ENCODE assay signal across 26 cellular contexts in the genomic region with DNA sequence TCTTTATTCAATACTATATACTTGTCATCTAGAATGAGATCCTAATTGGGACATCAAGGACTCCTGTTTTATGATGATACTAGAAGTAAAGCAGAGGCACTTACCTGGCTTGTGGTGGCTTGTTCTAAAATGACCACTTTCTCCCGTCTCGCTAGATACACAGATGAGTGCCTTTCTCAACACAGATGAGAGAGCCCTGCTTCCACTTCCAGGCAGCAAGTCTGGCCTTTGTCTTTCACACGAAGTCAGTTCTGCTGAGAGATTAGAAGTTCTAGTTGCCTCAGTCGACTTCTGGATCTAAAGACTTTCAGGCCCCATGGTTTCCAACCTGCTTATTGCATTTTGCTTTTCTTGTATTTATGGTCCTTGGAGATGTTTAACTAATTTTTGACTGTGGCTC.
"Had no signal": no experiment of that assay in that cellular context is flagged by ENCODE, and none has a peak within 500 bp of the region (broad histone marks: within the 10 kb centered on the region; RNA-seq: fewer than 3 reads in every experiment).

No MANE protein-coding gene starts in this region.

- H3K4me1 Mint-ChIP-seq: activated CD4-positive, alpha-beta T cell treated with anti-CD3 and anti-CD28 coated beads, Interleukin-2, amount 10 ng/mL, durations not matched to agents 24 days and 14 days; activated CD8-positive, alpha-beta memory T cell treated with anti-CD3 and anti-CD28 coated beads, Interleukin-2, amount 10 ng/mL, durations not matched to agents 7 days and 5 days; T-helper 17 cell; WTC11 had no signal

- H3K36me3 Mint-ChIP-seq: activated CD8-positive, alpha-beta memory T cell treated with anti-CD3 and anti-CD28 coated beads, Interleukin-2, amount 10 ng/mL, durations not matched to agents 7 days and 5 days; activated naive CD8-positive, alpha-beta T cell; brain; WTC11 had no signal

- H3K9me3 ChIP-seq: MG63 had no signal

- DNase-seq: activated CD4-positive, alpha-beta T cell treated with anti-CD3 and anti-CD28 coated beads, Interleukin-2, amount 10 ng/mL, durations not matched to agents 24 days and 14 days; activated CD4-positive, alpha-beta T cell treated with anti-CD3 and anti-CD28 coated beads, Interleukin-2, amount 50 U/mL, for 48 hours; activated CD4-positive, CD25-positive, alpha-beta regulatory T cell treated with anti-CD3 and anti-CD28 coated beads, Interleukin-2, amount 50 U/mL, for 72 hours; activated CD8-positive, alpha-beta memory T cell treated with anti-CD3 and anti-CD28 coated beads, Interleukin-2, amount 10 ng/mL, durations not matched to agents 7 days and 5 days; activated effector memory CD4-positive, alpha-beta T cell treated with Interleukin-2 at 50 U/mL for 16 hours; activated naive CD4-positive, alpha-beta T cell treated with anti-CD3 and anti-CD28 coated beads for 36 hours; activated T-cell treated with anti-CD3 and anti-CD28 coated beads, Interleukin-2, amount 50 U/mL, for 24 hours; amygdala; MG63; MV-4-11; NCI-H1092 treated with DMSO at 0.1 percent for 48 hours; NCI-H1417 treated with DMSO at 0.1 percent for 48 hours; NCI-H1694; NCI-H2081; NCI-H2171; NCI-H345; NCI-H510A; NCI-H69; NK-92 treated with Interleukin-12 subunit alpha and Interleukin-12 subunit beta, amount 100 ng/mL, for 24 hours; SIG-M5; T-helper 17 cell; T-helper 9 cell had no signal

- H3K4me3 Mint-ChIP-seq: activated CD4-positive, alpha-beta T cell treated with anti-CD3 and anti-CD28 coated beads, Interleukin-2, amount 10 ng/mL, durations not matched to agents 24 days and 14 days; activated CD8-positive, alpha-beta memory T cell treated with anti-CD3 and anti-CD28 coated beads, Interleukin-2, amount 10 ng/mL, durations not matched to agents 7 days and 5 days; activated naive CD4-positive, alpha-beta T cell treated with anti-CD3 and anti-CD28 coated beads for 36 hours; activated naive CD8-positive, alpha-beta T cell; activated T-cell treated with anti-CD3 and anti-CD28 coated beads, Interleukin-2, amount 50 U/mL, for 24 hours; activated T-helper 1 cell treated with anti-CD3 and anti-CD28 coated beads, Interleukin-12 subunit alpha, Interleukin-12 subunit beta, Interleukin-2, Interleukin-4 antibody, amounts not matched to agents 30 ng/mL and 10 ng/mL and 1 ng/mL, durations not matched to agents 14 hours and 24 hours and 36 hours; brain; T-helper 17 cell; WTC11 had no signal

- H3K4me3 ChIP-seq: MG63 had no signal

- ATAC-seq: activated CD8-positive, alpha-beta memory T cell treated with anti-CD3 and anti-CD28 coated beads, Interleukin-2, amount 10 ng/mL, durations not matched to agents 7 days and 5 days; T-helper 17 cell; WTC11 had no signal

- H3K27ac Mint-ChIP-seq: activated CD4-positive, alpha-beta T cell treated with anti-CD3 and anti-CD28 coated beads, Interleukin-2, amount 10 ng/mL, durations not matched to agents 24 days and 14 days; activated CD8-positive, alpha-beta memory T cell treated with anti-CD3 and anti-CD28 coated beads, Interleukin-2, amount 10 ng/mL, durations not matched to agents 7 days and 5 days; activated naive CD4-positive, alpha-beta T cell treated with anti-CD3 and anti-CD28 coated beads for 36 hours; activated naive CD8-positive, alpha-beta T cell; activated T-cell treated with anti-CD3 and anti-CD28 coated beads, Interleukin-2, amount 50 U/mL, for 24 hours; activated T-helper 1 cell treated with anti-CD3 and anti-CD28 coated beads, Interleukin-12 subunit alpha, Interleukin-12 subunit beta, Interleukin-2, Interleukin-4 antibody, amounts not matched to agents 30 ng/mL and 10 ng/mL and 1 ng/mL, durations not matched to agents 14 hours and 24 hours and 36 hours; brain; T-helper 17 cell; WTC11 had no signal

- H3K27me3 Mint-ChIP-seq: brain had no signal

- H3K27me3 ChIP-seq: MG63 had no signal

- H3K36me3 ChIP-seq: MG63 had no signal

- H3K9me3 Mint-ChIP-seq: activated CD4-positive, alpha-beta T cell treated with anti-CD3 and anti-CD28 coated beads, Interleukin-2, amount 10 ng/mL, durations not matched to agents 24 days and 14 days; activated naive CD4-positive, alpha-beta T cell treated with anti-CD3 and anti-CD28 coated beads for 36 hours; activated T-cell treated with anti-CD3 and anti-CD28 coated beads, Interleukin-2, amount 50 U/mL, for 24 hours; activated T-helper 1 cell treated with anti-CD3 and anti-CD28 coated beads, Interleukin-12 subunit alpha, Interleukin-12 subunit beta, Interleukin-2, Interleukin-4 antibody, amounts not matched to agents 30 ng/mL and 10 ng/mL and 1 ng/mL, durations not matched to agents 14 hours and 24 hours and 36 hours; brain; WTC11 had no signal
